ENCODE assay signal across 19 cellular contexts in genomic region chr10:131160219-131160875, GRCh38.
"Had no signal": no experiment of that assay in that cellular context is flagged by ENCODE, and none has a peak within 500 bp of the region (broad histone marks: within the 10 kb centered on the region; RNA-seq: fewer than 3 reads in every experiment).

No MANE protein-coding gene starts in this region.

- FAIRE-seq: small intestine had no signal

- H3K36me3 ChIP-seq: stomach, thoracic aorta, transverse colon had no signal

- ATAC-seq: left colon; left ventricle myocardium superior; stimulated activated memory B cell treated with anti-CD40 and anti-IgM and Interleukin-4, amounts not matched to agents 10 μg/mL and 1 μg/mL and 100 μg/mL, for 72 hours had no signal

- H3K36me3 Mint-ChIP-seq: naive B cell; stimulated activated memory B cell treated with anti-CD40 and anti-IgM and Interleukin-4, amounts not matched to agents 10 μg/mL and 1 μg/mL and 100 μg/mL, for 72 hours had no signal

- H3K4me3 ChIP-seq: dorsolateral prefrontal cortex, hepatocyte, lung, stomach, thoracic aorta, transverse colon had no signal

- H3K9me3 Mint-ChIP-seq: stimulated activated memory B cell treated with anti-CD40 and anti-IgM and Interleukin-4, amounts not matched to agents 10 μg/mL and 1 μg/mL and 100 μg/mL, for 72 hours had no signal

- H3K27ac Mint-ChIP-seq: stimulated activated memory B cell treated with anti-CD40 and anti-IgM and Interleukin-4, amounts not matched to agents 10 μg/mL and 1 μg/mL and 100 μg/mL, for 72 hours had no signal

- H3K27ac ChIP-seq: dorsolateral prefrontal cortex, hepatocyte, stomach, thoracic aorta, transverse colon had no signal

- H3K79me2 ChIP-seq: hepatocyte had no signal

- H3K4me1 Mint-ChIP-seq: naive B cell; stimulated activated memory B cell treated with anti-CD40 and anti-IgM and Interleukin-4, amounts not matched to agents 10 μg/mL and 1 μg/mL and 100 μg/mL, for 72 hours had no signal

- H3K27me3 ChIP-seq: hepatocyte, transverse colon had no signal

- DNase-seq: central memory CD4-positive, alpha-beta T cell; cortex of kidney; effector CD8-positive, alpha-beta T cell; foreskin melanocyte; left colon; left ventricle myocardium superior; mesendoderm; naive B cell; small intestine; stimulated activated CD4-positive, alpha-beta T cell treated with anti-CD3 and anti-CD28 coated beads, Interleukin-4, amount 100 ng/mL, for 1 hour; stimulated activated CD8-positive, alpha-beta memory T cell treated with anti-CD3 and anti-CD28 coated beads, Interleukin-4, amount 100 ng/mL, for 48 hours; stomach; substantia nigra; transverse colon had no signal

- H3K4me2 ChIP-seq: hepatocyte had no signal

- H2AFZ ChIP-seq: hepatocyte had no signal

- H3K4me1 ChIP-seq: transverse colon had no signal

- H3K4me3 Mint-ChIP-seq: naive B cell; stimulated activated memory B cell treated with anti-CD40 and anti-IgM and Interleukin-4, amounts not matched to agents 10 μg/mL and 1 μg/mL and 100 μg/mL, for 72 hours had no signal

- H3K9me3 ChIP-seq: stomach, thoracic aorta, transverse colon had no signal
